Comparison of ENCODE assay signal across 3 cellular contexts in genomic region chr15:56377822-56378221, GRCh38. TPM values are rescaled to one million over a fixed set of nuclear protein-coding genes. Genes with fewer than 3 reads are reported as not detected.
DNase-seq lines count a peak whose midpoint lies in the region; ATAC-seq, FAIRE-seq and TF ChIP-seq lines count a peak whose summit lies in the region.
"Not testable (repeated sequence)": the region's sequence is repeated elsewhere in the genome, so short reads cannot be mapped to it uniquely, and the experiment has no call there.

No MANE protein-coding gene starts in this region.

- BruUV-seq in K562 (replicated peaks; lab: Mats Ljungman, UMichigan) = not testable (repeated sequence)

- H3K4me2 ChIP-seq in K562 (ENCODE audit: insufficient read depth, low read length) = not testable (repeated sequence)

- not testable (repeated sequence) for H3K9me3 ChIP-seq in K562 (replicated peaks; ENCODE audit: control insufficient read depth, insufficient read depth, low read depth, low read length)

- DNase-seq in GM12892 (ENCODE audit: insufficient read length); K562 (ENCODE audit: extremely low read depth in 1 of 4, low spot score in 3 of 4): not testable (repeated sequence)

- not testable (repeated sequence) for TF ChIP-seq POLR2A in GM12892 (IDR thresholded peaks at IDR 0.05; ENCODE audit: low read depth, low read length); K562 (conservative IDR thresholded peaks at IDR 0.05)

- TF ChIP-seq CTCF in K562 (IDR thresholded peaks at IDR 0.05 in 2 of 3, conservative IDR thresholded peaks at IDR 0.05 in 1 of 3; ENCODE audit: insufficient read depth in 2 of 3, low read depth in 1 of 3, low read length in 3 of 3) = not testable (repeated sequence)

- not testable (repeated sequence) for H3K36me3 ChIP-seq in K562 (ENCODE audit: control insufficient read depth, insufficient read depth, low read length)

- FAIRE-seq in GM12892 (lab: Jason Lieb, UNC) (peak; percentile 67), islet of Langerhans (lab: Jason Lieb, UNC) (peak; percentile 56)
- not testable (repeated sequence) for FAIRE-seq in K562 (lab: Jason Lieb, UNC)

- 14% methylated on average over 2 of the region's 2 CpGs for WGBS in K562 (ENCODE audit: insufficient coverage, low coverage, missing lambda C conversion rate)

- not testable (repeated sequence) for ATAC-seq in K562

- H2AFZ ChIP-seq in K562 (ENCODE audit: low read depth, low read length) = not testable (repeated sequence)

- not testable (repeated sequence) for H4K20me1 ChIP-seq in K562 (replicated peaks; ENCODE audit: control insufficient read depth, insufficient read depth, low read length)

- CTCF ChIA-PET in K562 (lab: Yijun Ruan, JAX; ENCODE audit: low intra/inter-chr PET ratio) = not testable (repeated sequence)

- in situ Hi-C loops in K562 (cut with MboI) = not testable (repeated sequence)

- intact Hi-C loops in K562 (cut with micrococcal nuclease) = not testable (repeated sequence)

- H3K4me3 ChIP-seq in K562 = not testable (repeated sequence)

- H3K4me1 ChIP-seq in K562 (replicated peaks in 1 of 2; ENCODE audit: control insufficient read depth in 2 of 2, insufficient read depth in 2 of 2, low read length in 2 of 2) = not testable (repeated sequence)

- not testable (repeated sequence) for H3K9me1 ChIP-seq in K562 (ENCODE audit: control insufficient read depth, insufficient read depth, low read length)

- H3K27me3 ChIP-seq in K562 (ENCODE audit: control insufficient read depth in 2 of 2, insufficient read depth in 2 of 2, low read length in 2 of 2) = not testable (repeated sequence)

- not testable (repeated sequence) for TF ChIP-seq RAD21 in K562 (CRISPR knock-in tag; conservative IDR thresholded peaks at IDR 0.05 in 1 of 2, IDR thresholded peaks at IDR 0.05 in 1 of 2)

- not testable (repeated sequence) for TF ChIP-seq EP300 in K562 (IDR thresholded peaks at IDR 0.05; ENCODE audit: low read length)

- not testable (repeated sequence) for H3K79me2 ChIP-seq in K562 (ENCODE audit: control insufficient read depth, insufficient read depth, low read length)

- POLR2A ChIA-PET in K562 (lab: Yijun Ruan, JAX) = not testable (repeated sequence)

- H3K9ac ChIP-seq in K562 (ENCODE audit: insufficient read depth in 1 of 2, low read depth in 2 of 2, low read length in 2 of 2) = not testable (repeated sequence)

- H3K27ac ChIP-seq in K562 (ENCODE audit: extremely low read depth, low read depth, low read length) = not testable (repeated sequence)

TF ChIP-seq in K562, 482 proteins besides CTCF, POLR2A, EP300 and RAD21:
- peak; percentile 90 for TF ChIP-seq ZNF324 (CRISPR knock-in tag; IDR thresholded peaks at IDR 0.05)

RNA-seq across cellular contexts. Expression of gene TEX9, which starts 12.6 kb away (rescaled TPM):
- 61.7 TPM for polyA plus RNA-seq in GM12892 (2012; ENCODE audit: missing spikeins)
- total RNA-seq in K562 (2011; cell fraction: chromatin; rRNA removed; ENCODE audit: low replicate concordance) = 1.4 and 4.5 TPM in 2 replicates
- total RNA-seq in K562 (2011; cell fraction: nucleolus; rRNA removed) = 0.66 and 0.83 TPM in 2 replicates
- 1.2 and 2.0 TPM in 2 replicates for total RNA-seq in K562 (2011; cell fraction: nucleoplasm; rRNA removed)
- total RNA-seq in K562 (2014; rRNA removed) (0.82 and 2.3 TPM in 2 replicates), K562 (2014; rRNA removed; fragmentation: Illumina TruSeq; extraction: Trizol) (2.8 and 3.3 TPM in 2 replicates), K562 (2015; rRNA removed; fragmentation: Illumina TruSeq; extraction: Trizol) (2.7 and 3.6 TPM in 2 replicates), K562 (2021) (2.1 and 2.7 TPM in 2 replicates)
- polyA plus RNA-seq in K562 (2011; rRNA removed) (0.93 and 1.1 TPM in 2 replicates), K562 (2014; fragmentation: Illumina TruSeq; extraction: Trizol) (2.5 and 3.4 TPM in 2 replicates), K562 (2014; fragmentation: Nextera tagmentation; extraction: Ambion mirVana) (1 to 10 TPM; 2.1 to 2.4 TPM), K562 (2014; rRNA removed) (1.9 and 2.4 TPM in 2 replicates)
- 0.30 and 0.37 TPM in 2 replicates for polyA plus RNA-seq in K562 (2011; cell fraction: cytosol; rRNA removed)
- 0.81 and 1.5 TPM in 2 replicates for polyA plus RNA-seq in K562 (2011; cell fraction: nucleus; rRNA removed)
- polyA plus RNA-seq in K562 (2012) = 2.3 and 5.4 TPM in 2 replicates
- 2.1 and 2.3 TPM in 2 replicates for polyA minus RNA-seq in K562 (2011; rRNA and poly(A)+ RNA removed)
- polyA minus RNA-seq in K562 (2011; cell fraction: cytosol; rRNA and poly(A)+ RNA removed) = 1.1 TPM in 1 of 2 replicates, not detected in the other
- polyA minus RNA-seq in K562 (2011; cell fraction: nucleus; rRNA and poly(A)+ RNA removed) = 2.8 and 4.3 TPM in 2 replicates
